Comparison of ENCODE assay signal across 8 cellular contexts in genomic region chr1:173202430-173203145, GRCh38. TPM values are rescaled to one million over a fixed set of nuclear protein-coding genes. Genes with fewer than 3 reads are reported as not detected.
DNase-seq lines count a peak whose midpoint lies in the region; TF ChIP-seq lines count a peak whose summit lies in the region.

No MANE protein-coding gene starts in this region.

- H3K27me3 ChIP-seq in AG04450 (ENCODE audit: control insufficient read depth, insufficient read depth, low read length) (no peaks in the 10 kb centered on the region), liver (ENCODE audit: control insufficient read depth in 4 of 4, insufficient read depth in 4 of 4, low read length in 3 of 4) (no peaks in the 10 kb centered on the region), vagina (no peaks in the 10 kb centered on the region)
- no peaks in the 10 kb centered on the region for H3K27me3 ChIP-seq in CD8-positive, alpha-beta memory T cell (ENCODE audit: insufficient read depth, low read length, poor library complexity, severe bottlenecking)

- TF ChIP-seq CTCF in AG04450 (IDR thresholded peaks at IDR 0.05; ENCODE audit: low read depth, low read length), result peak; percentile 76
- TF ChIP-seq CTCF in GM12864 (IDR thresholded peaks at IDR 0.05; ENCODE audit: low read depth, low read length, missing control alignments), result peak; percentile 50
- peak; percentile 61 for TF ChIP-seq CTCF in cardiac fibroblast (IDR thresholded peaks at IDR 0.05; ENCODE audit: low read depth, low read length)
- TF ChIP-seq CTCF in liver (IDR thresholded peaks at IDR 0.05; ENCODE audit: low read depth, low read length, missing input control), result peak; percentile 69
- TF ChIP-seq CTCF in vagina (IDR thresholded peaks at IDR 0.05), result peak; percentile 32 to 63 (median 49)

- CTCF ChIA-PET in AG04450 (lab: Charles Lee), result interaction anchor here (0.5 to 11.0 kb wide), 42 partner anchors 8 to 862 kb away, joined by 3 to 205 read pairs (median 4); no protein-coding TSS in a partner anchor
- CTCF ChIA-PET in CD8-positive, alpha-beta memory T cell (lab: Charles Lee), result interaction anchor here (0.8 to 11.6 kb wide), 9 partner anchors 13 to 458 kb away, joined by 3 to 119 read pairs (median 4); no protein-coding TSS in a partner anchor

- no peaks in the 10 kb centered on the region for H3K9me3 Mint-ChIP-seq in CD8-positive, alpha-beta memory T cell

- WGBS in liver, result 31% methylated on average over 5 of the region's 5 CpGs

- H3K4me1 ChIP-seq in liver (ENCODE audit: control insufficient read depth in 4 of 4, insufficient read depth in 4 of 4, low read length in 3 of 4) (peaks cover 0 to 4% (median 2%) of the 10 kb centered on the region in 4 donors), vagina (peaks cover 6% of the 10 kb centered on the region)
- H3K4me1 ChIP-seq in CD8-positive, alpha-beta memory T cell (ENCODE audit: insufficient read depth, low read length), result peaks cover 38% of the 10 kb centered on the region

- H3K9me3 ChIP-seq in AG04450 (ENCODE audit: control insufficient read depth, insufficient read depth, low read length) (no peaks in the 10 kb centered on the region; the same call in 1 of the 2 replicates), liver (ENCODE audit: control insufficient read depth in 4 of 4, low read length in 3 of 4) (no peaks in the 10 kb centered on the region), vagina (no peaks in the 10 kb centered on the region)
- no peaks in the 10 kb centered on the region for H3K9me3 ChIP-seq in CD8-positive, alpha-beta memory T cell (ENCODE audit: low read length)

- peaks cover 41 to 48% (median 46%) of the 10 kb centered on the region in 3 donors for H3K4me1 Mint-ChIP-seq in CD8-positive, alpha-beta memory T cell

- H3K36me3 ChIP-seq in liver (ENCODE audit: control insufficient read depth in 4 of 4, insufficient read depth in 3 of 4, low read depth in 1 of 4, low read length in 3 of 4), result no peaks in the 10 kb centered on the region
- H3K36me3 ChIP-seq in vagina, result no peaks in the 10 kb centered on the region
- no peaks in the 10 kb centered on the region for H3K36me3 ChIP-seq in CD8-positive, alpha-beta memory T cell (ENCODE audit: insufficient read depth, low read length)

- no peak overlapping the region for H3K4me3 Mint-ChIP-seq in CD8-positive, alpha-beta memory T cell

- POLR2A ChIA-PET in AG04450 (lab: Yijun Ruan, JAX), result interaction anchor here (0.8 to 3.3 kb wide), 4 partner anchors 227 to 456 kb away, joined by 4 to 11 read pairs (median 7); no protein-coding TSS in a partner anchor
- POLR2A ChIA-PET in CD8-positive, alpha-beta memory T cell (lab: Charles Lee), result no interaction called here

- DNase-seq in AG04450 (ENCODE audit: low read depth, low spot score) (peak; percentile 74), GM12864 (ENCODE audit: low read depth) (no peak), NCI-H82 (lab: John Stamatoyannopoulos, UW) (peak; percentile 65), cardiac fibroblast (ENCODE audit: low read depth in 2 of 2) (peak; percentile 89 to 95), vagina (ENCODE audit: extremely low spot score in 2 of 2) (no peak), activated gamma-delta T cell (lab: John Stamatoyannopoulos, UW) (no peak)
- DNase-seq in CD8-positive, alpha-beta memory T cell, result no peak

- intact Hi-C loops in vagina (cut with DNase I), result loop anchor here (5.0 kb wide), 1 partner anchor 455 kb away; no protein-coding TSS in a partner anchor

- TF ChIP-seq RAD21 in liver (IDR thresholded peaks at IDR 0.05), result peak; percentile 94 to 97

- TF ChIP-seq POLR2A in vagina (IDR thresholded peaks at IDR 0.05), result no peak

- H3K27me3 Mint-ChIP-seq in CD8-positive, alpha-beta memory T cell, result no peaks in the 10 kb centered on the region

- H3K4me3 ChIP-seq in AG04450 (ENCODE audit: low read depth, low read length), result peak overlapping the region; percentile 35
- H3K4me3 ChIP-seq in GM12864 (ENCODE audit: low read depth, low read length), result no peak overlapping the region
- H3K4me3 ChIP-seq in cardiac fibroblast (replicated peaks in 1 of 2; ENCODE audit: low read depth in 2 of 2, low read length in 2 of 2), result peak overlapping the region in 1 of 2 donors; percentile 25
- no peak overlapping the region for H3K4me3 ChIP-seq in liver (ENCODE audit: low read depth in 1 of 3, low read length in 3 of 3)
- H3K4me3 ChIP-seq in vagina, result no peak overlapping the region
- no peak overlapping the region for H3K4me3 ChIP-seq in CD8-positive, alpha-beta memory T cell (ENCODE audit: low read length)

- H3K27ac ChIP-seq in AG04450 (ENCODE audit: low read depth, low read length) (peak overlapping the region; percentile 59), liver (ENCODE audit: low read depth in 1 of 2, low read length in 2 of 2) (no peak overlapping the region), vagina (no peak overlapping the region)
- no peak overlapping the region for H3K27ac ChIP-seq in CD8-positive, alpha-beta memory T cell (ENCODE audit: low read depth, low read length)

- no peaks in the 10 kb centered on the region for H3K36me3 Mint-ChIP-seq in CD8-positive, alpha-beta memory T cell

- H3K27ac Mint-ChIP-seq in CD8-positive, alpha-beta memory T cell, result peak overlapping the region in 3 of 8 donors; percentile 13 to 25 (median 19)

- H3K9ac ChIP-seq in liver (ENCODE audit: low read depth in 1 of 2, low read length in 2 of 2), result no peak overlapping the region

TF ChIP-seq in liver, 16 proteins besides CTCF, POLR2A, EP300 and RAD21:
- TF ChIP-seq ATF3 (IDR thresholded peaks at IDR 0.05) (no peak), FOXA2 (IDR thresholded peaks at IDR 0.05) (no peak), YY1 (IDR thresholded peaks at IDR 0.05) (no peak), ZBTB33 (IDR thresholded peaks at IDR 0.05) (no peak), HNF4G (IDR thresholded peaks at IDR 0.05) (no peak), GABPA (IDR thresholded peaks at IDR 0.05 in 1 of 2, conservative IDR thresholded peaks at IDR 0.05 in 1 of 2) (no peak), FOXA1 (IDR thresholded peaks at IDR 0.05) (no peak), HNF4A (conservative IDR thresholded peaks at IDR 0.05) (no peak), RXRA (IDR thresholded peaks at IDR 0.05) (no peak)

RNA-seq across cellular contexts. Expression of gene TNFSF4, which starts 4.5 kb away (rescaled TPM):
- polyA plus RNA-seq in AG04450 (2011; rRNA removed), result 28.5 and 29.3 TPM in 2 replicates
- 20.0 and 24.5 TPM in 2 replicates for polyA minus RNA-seq in AG04450 (2011; rRNA and poly(A)+ RNA removed)
- 1 to 10 TPM in 1 of 2 donors, under 1 TPM in 1; 0.59 to 2.1 TPM for total RNA-seq in liver
- under 1 TPM; 0.18 to 0.32 TPM for polyA plus RNA-seq in liver
- total RNA-seq in vagina, result 0.74 TPM
- 10 to 100 TPM; 27.7 to 28.4 TPM for total RNA-seq in CD8-positive, alpha-beta memory T cell
- 0.64 TPM for polyA plus RNA-seq in CD8-positive, alpha-beta memory T cell

Comparison
In these comparisons a context has a peak if more than half of its experiments do, and no peak if none do; other contexts are left out.
1. DNase-seq: peak in AG04450 (single experiment), NCI-H82 (single experiment) and cardiac fibroblast (2 of 2); none in GM12864 (single experiment), vagina (0 of 2), activated gamma-delta T cell (single experiment) and CD8-positive, alpha-beta memory T cell (0 of 5).
2. RNA of gene TNFSF4, which starts 4.5 kb away (total RNA-seq): 27.7 to 28.4 TPM in CD8-positive, alpha-beta memory T cell; 0.59 to 2.1 TPM in liver and 0.74 TPM in vagina (single experiment); every median in the first group is over 4 times any median in the second.
3. Peak in every context shown above with its lines, with median percentiles within 50 percentile points of each other: CTCF ChIP-seq.